Comparison of ENCODE assay signal across 8 cellular contexts in the genomic region with DNA sequence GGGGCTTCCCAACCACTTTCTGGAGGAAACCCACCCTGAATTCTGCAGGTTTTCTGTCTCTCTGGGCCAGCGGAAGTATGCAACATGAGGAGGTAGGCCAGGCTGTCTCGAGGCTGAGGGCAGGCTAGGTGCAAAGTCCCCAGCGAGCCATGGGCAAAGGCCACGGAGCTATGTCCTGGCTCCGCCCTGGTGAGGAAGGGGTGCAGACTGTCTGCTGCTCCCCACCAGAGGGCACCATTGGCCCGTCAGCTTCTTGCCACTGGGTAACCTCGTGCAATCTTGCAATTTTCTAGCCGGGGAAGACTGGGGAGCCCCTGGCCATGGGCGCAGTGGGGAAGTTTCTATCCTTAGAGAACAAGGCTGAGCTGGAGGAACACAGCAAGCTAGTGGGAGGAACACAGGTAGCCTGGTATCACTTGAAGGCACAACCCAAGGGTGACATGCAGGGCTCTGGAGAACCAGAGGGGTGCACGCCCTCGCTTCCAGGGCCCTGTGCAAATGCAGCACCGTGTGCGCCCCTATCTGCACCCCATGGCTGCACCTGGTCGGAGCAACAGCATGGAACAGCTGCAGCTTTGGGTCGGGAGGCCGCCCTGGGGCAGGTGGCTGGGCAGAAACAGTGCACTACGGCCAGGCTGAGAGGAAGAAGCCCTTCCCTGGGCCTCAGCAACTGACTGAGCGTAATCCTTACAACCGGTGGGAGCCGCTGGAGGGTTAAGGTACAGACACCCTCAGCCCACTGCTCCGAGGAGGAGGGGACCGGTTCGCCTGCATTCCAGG.
DNase-seq lines count a peak whose midpoint lies in the region; ATAC-seq and TF ChIP-seq lines count a peak whose summit lies in the region.

No MANE protein-coding gene starts in this region.

- in situ Hi-C loops in GM13977 (cut with MboI; ENCODE audit: low pct_unique_long_range_greater_than_20kb, low sequenced_read_pairs, unreplicated experiment), result no loop called here

- H3K27ac ChIP-seq in caudate nucleus (ENCODE audit: low read depth, low read length), result no peak overlapping the region

- peak; percentile 96 for TF ChIP-seq CTCF in GM13977 (IDR thresholded peaks at IDR 0.05; ENCODE audit: extremely low read depth, insufficient read depth, missing control alignments)

- DNase-seq in GM13977 (ENCODE audit: low spot score) (peak; percentile 92), NCI-H2227 (lab: John Stamatoyannopoulos, UW; ENCODE audit: unreplicated experiment) (peak; percentile 89), caudate nucleus (lab: John Stamatoyannopoulos, UW) (peak in 59 of 61 donors; percentile 16 to 84 (median 69)), inferior parietal cortex (ENCODE audit: extremely low spot score) (peak; percentile 86)
- peak; percentile 66 to 88 (median 78) for DNase-seq in activated CD4-positive, CD25-positive, alpha-beta regulatory T cell (lab: John Stamatoyannopoulos, UW)
- DNase-seq in stimulated activated CD4-positive, alpha-beta T cell treated with anti-CD3 and anti-CD28 coated beads, Interleukin-12 subunit alpha, Interleukin-12 subunit beta, amount 100 ng/mL, for 24 hours (ENCODE audit: low read depth in 2 of 2), result peak; percentile 77 to 92

- ATAC-seq in HG03095 (IDR thresholded peaks at IDR 0.05; ENCODE audit: unreplicated experiment) (peak; percentile 56), HG03571 (IDR thresholded peaks at IDR 0.05; ENCODE audit: unreplicated experiment) (no peak)
